In the genomic region with DNA sequence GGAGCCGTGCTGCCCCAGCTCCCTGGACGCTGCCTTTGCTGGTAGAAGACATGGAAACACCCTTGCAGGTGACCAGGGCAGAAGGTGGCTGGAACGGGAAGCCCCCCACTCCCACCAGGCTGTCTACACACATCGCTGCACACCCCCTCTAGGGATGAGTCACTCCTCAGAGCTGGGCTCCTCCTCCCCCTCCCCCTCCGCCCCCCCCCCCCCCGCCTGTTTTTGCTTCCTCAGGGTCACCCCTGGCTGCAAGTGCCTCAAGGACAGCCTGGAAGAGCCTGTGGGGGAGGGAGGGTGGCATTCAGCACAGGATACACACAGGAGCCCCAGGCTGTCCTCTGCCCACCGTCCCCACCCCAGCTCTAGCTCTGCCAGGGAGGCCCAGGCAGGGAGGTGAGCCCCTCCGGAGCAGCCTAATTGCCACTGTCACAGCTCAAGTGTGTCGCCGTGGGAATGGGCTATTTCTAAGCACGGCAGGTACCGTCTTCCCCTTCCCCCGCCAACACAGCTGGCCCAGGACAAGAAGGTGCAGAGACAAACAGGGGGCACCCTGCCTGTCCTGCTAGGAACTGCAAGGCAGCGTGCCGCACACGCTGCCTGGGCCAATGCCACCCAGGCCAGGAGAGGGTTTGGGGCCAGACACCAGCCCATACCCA, we compare ENCODE assay signal across 1 cellular context.
TF ChIP-seq lines count a peak whose summit lies in the region.

No MANE protein-coding gene starts in this region.

TF ChIP-seq in K562, 482 proteins besides CTCF, POLR2A, EP300 and RAD21 (continued from another document):
- peak; percentile 39 for TF ChIP-seq PCBP1 (IDR thresholded peaks at IDR 0.05; ENCODE audit: low read depth, low read length, poor library complexity, severe bottlenecking)
- peak in 1 of 2 experiments; percentile 56; a peak in 1 of 4 replicates for TF ChIP-seq FOXA3 (CRISPR knock-in tag; conservative IDR thresholded peaks at IDR 0.05 in 1 of 2, IDR thresholded peaks at IDR 0.05 in 1 of 2)
- TF ChIP-seq SMARCC2 (IDR thresholded peaks at IDR 0.05; ENCODE audit: low read depth): no peak
- peak; percentile 80 for TF ChIP-seq ESRRA (IDR thresholded peaks at IDR 0.05; ENCODE audit: borderline replicate concordance, low read depth)
- TF ChIP-seq, protein P1, sequence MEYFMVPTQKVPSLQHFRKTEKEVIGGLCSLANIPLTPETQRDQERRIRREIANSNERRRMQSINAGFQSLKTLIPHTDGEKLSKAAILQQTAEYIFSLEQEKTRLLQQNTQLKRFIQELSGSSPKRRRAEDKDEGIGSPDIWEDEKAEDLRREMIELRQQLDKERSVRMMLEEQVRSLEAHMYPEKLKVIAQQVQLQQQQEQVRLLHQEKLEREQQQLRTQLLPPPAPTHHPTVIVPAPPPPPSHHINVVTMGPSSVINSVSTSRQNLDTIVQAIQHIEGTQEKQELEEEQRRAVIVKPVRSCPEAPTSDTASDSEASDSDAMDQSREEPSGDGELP (CRISPR knock-in tag; IDR thresholded peaks at IDR 0.05; ENCODE audit: borderline replicate concordance): peak; percentile 72; the same call in 1 of the 2 replicates
